In genomic region chr17:78641243-78641642, GRCh38 we compare ENCODE assay signal across 1 cellular context.
TF ChIP-seq lines count a peak whose summit lies in the region.

No MANE protein-coding gene starts in this region.

TF ChIP-seq in SK-N-SH treated with all-trans-retinoic acid at 6 μM for 48 hours, 23 proteins besides CTCF, POLR2A, EP300 and RAD21 (continued from another document):
- TF ChIP-seq TSHZ2 (CRISPR knock-in tag; IDR thresholded peaks at IDR 0.05), result no peak
